Comparison of ENCODE assay signal across 8 cellular contexts in the genomic region with DNA sequence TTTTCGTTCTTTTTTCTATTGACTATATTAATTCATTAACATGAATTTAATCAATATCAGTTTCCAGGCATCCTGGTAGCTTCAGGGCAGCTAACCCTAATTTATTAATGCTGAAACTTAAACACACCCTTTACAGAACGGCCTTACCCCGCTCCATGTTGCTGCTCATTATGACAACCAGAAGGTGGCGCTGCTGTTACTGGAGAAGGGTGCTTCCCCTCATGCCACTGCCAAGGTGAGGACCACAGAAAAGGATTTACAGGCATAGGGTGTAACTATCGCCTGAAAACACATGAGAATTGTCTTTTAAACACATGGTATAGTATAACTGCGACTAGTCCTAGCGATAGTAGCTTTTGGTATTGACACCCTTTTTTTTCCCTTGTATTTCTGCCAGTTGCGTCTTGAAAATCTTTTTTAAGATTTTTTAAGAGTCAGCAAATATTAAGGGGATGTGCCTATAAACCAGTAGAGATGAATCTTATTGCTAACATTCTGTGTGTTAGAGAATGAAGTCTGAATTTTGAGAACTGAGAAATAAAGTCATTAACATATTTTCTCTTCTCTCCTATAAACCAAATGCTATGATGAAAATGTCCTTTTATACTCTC.
DNase-seq lines count a peak whose midpoint lies in the region; ATAC-seq and TF ChIP-seq lines count a peak whose summit lies in the region.

No MANE protein-coding gene starts in this region.

- H3K4me3 Mint-ChIP-seq in activated B cell treated with CpG ODN at 0.5 μM for 24 hours: no peak overlapping the region
- no peak overlapping the region for H3K4me3 Mint-ChIP-seq in memory B cell

- CTCF ChIA-PET in activated B cell treated with CpG ODN at 0.5 μM for 24 hours (lab: Charles Lee): no interaction called here

- H3K36me3 Mint-ChIP-seq in activated B cell treated with CpG ODN at 0.5 μM for 24 hours (ENCODE audit: low read depth): no peaks in the 10 kb centered on the region
- no peaks in the 10 kb centered on the region for H3K36me3 Mint-ChIP-seq in memory B cell

- TF ChIP-seq CTCF in activated B cell treated with CpG ODN at 0.5 μM for 24 hours (IDR thresholded peaks at IDR 0.05): no peak

- intact Hi-C loops in activated B cell treated with CpG ODN at 0.5 μM for 24 hours (cut with micrococcal nuclease): loop anchor here (2.0 to 10.0 kb wide), 3 partner anchors 116 to 1416 kb away; no protein-coding TSS in a partner anchor

- POLR2A ChIA-PET in activated B cell treated with CpG ODN at 0.5 μM for 24 hours (lab: Charles Lee): no interaction called here

- peak; percentile 98 for ATAC-seq in GM18867 (IDR thresholded peaks at IDR 0.05; ENCODE audit: unreplicated experiment)
- peak; percentile 98 for ATAC-seq in HG03045 (IDR thresholded peaks at IDR 0.05; ENCODE audit: unreplicated experiment)
- peak; percentile 72 for ATAC-seq in activated B cell treated with CpG ODN at 0.5 μM for 24 hours (ENCODE audit: low read depth)
- peak; percentile 64 for ATAC-seq in memory B cell (ENCODE audit: low read depth)

- no peaks in the 10 kb centered on the region for H3K4me1 Mint-ChIP-seq in activated B cell treated with CpG ODN at 0.5 μM for 24 hours
- H3K4me1 Mint-ChIP-seq in memory B cell: no peaks in the 10 kb centered on the region

- H3K27me3 Mint-ChIP-seq in activated B cell treated with CpG ODN at 0.5 μM for 24 hours: no peaks in the 10 kb centered on the region
- no peaks in the 10 kb centered on the region for H3K27me3 Mint-ChIP-seq in memory B cell

- H3K27ac Mint-ChIP-seq in activated B cell treated with CpG ODN at 0.5 μM for 24 hours (no peak overlapping the region), memory B cell (no peak overlapping the region)

- peak; percentile 90 for DNase-seq in Ammon's horn (ENCODE audit: low spot score)
- DNase-seq in NCI-H2081 treated with DMSO at 0.1 percent for 48 hours (lab: John Stamatoyannopoulos, UW): peak; percentile 0
- DNase-seq in activated B cell treated with CpG ODN at 0.5 μM for 24 hours: no peak
- DNase-seq in dermis blood vessel endothelial cell: peak; percentile 91
- DNase-seq in memory B cell (ENCODE audit: low spot score in 2 of 2): peak; percentile 22 to 26
- peak; percentile 13 for DNase-seq in stimulated activated CD8-positive, alpha-beta memory T cell treated with anti-CD3 and anti-CD28 coated beads, Interleukin-7, amount 100 ng/mL, for 24 hours (ENCODE audit: low read depth)

- H3K9me3 Mint-ChIP-seq in activated B cell treated with CpG ODN at 0.5 μM for 24 hours: no peaks in the 10 kb centered on the region
- H3K9me3 Mint-ChIP-seq in memory B cell: no peaks in the 10 kb centered on the region
